1 cellular context compared by ENCODE assay signal in the genomic region with DNA sequence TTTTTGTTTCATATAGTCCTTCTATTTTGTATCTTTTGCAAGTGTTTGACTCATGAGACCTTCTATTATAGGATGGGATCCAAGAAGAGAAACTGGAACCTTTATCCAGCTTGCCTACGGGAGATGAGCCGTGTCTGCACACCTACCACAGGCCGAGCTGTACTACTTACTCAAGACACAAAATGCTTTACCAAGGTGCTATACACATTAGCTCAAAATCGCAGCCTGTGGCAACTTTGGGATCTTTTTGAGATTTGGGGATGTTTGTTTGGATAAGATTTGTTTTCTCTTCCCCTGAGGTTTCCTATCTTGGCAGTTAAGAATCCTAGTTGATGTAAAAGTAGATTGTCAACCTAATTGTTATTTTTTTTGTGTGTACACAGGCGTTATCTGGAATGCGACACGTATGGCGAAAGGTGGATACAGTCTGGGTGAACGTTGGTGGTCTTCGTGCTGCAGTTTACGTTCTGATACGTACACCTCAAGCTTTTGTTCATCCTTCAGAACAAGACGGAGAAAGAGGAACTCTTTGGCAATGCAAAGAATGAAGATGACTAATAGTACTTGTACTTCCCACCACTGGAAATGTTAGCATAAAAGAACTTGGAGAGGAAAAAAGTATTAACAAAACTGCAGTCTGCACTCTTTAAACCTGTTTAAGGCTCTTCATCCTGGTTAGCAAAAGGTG.
TF ChIP-seq lines count a peak whose summit lies in the region.

No MANE protein-coding gene starts in this region.

TF ChIP-seq in HEK293, 187 proteins besides CTCF, POLR2A, EP300 and RAD21:
- TF ChIP-seq, protein P1, sequence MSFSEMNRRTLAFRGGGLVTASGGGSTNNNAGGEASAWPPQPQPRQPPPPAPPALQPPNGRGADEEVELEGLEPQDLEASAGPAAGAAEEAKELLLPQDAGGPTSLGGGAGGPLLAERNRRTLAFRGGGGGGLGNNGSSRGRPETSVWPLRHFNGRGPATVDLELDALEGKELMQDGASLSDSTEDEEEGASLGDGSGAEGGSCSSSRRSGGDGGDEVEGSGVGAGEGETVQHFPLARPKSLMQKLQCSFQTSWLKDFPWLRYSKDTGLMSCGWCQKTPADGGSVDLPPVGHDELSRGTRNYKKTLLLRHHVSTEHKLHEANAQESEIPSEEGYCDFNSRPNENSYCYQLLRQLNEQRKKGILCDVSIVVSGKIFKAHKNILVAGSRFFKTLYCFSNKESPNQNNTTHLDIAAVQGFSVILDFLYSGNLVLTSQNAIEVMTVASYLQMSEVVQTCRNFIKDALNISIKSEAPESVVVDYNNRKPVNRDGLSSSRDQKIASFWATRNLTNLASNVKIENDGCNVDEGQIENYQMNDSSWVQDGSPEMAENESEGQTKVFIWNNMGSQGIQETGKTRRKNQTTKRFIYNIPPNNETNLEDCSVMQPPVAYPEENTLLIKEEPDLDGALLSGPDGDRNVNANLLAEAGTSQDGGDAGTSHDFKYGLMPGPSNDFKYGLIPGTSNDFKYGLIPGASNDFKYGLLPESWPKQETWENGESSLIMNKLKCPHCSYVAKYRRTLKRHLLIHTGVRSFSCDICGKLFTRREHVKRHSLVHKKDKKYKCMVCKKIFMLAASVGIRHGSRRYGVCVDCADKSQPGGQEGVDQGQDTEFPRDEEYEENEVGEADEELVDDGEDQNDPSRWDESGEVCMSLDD (tag by site-specific recombination; IDR thresholded peaks at IDR 0.05), result no peak
- TF ChIP-seq ZNF600 (tag by site-specific recombination; IDR thresholded peaks at IDR 0.05) (peak; percentile 44; the same call in 1 of the 2 replicates), REPIN1 (tag by site-specific recombination; IDR thresholded peaks at IDR 0.05; ENCODE audit: low read depth) (no peak), ZBTB20 (tag by site-specific recombination; IDR thresholded peaks at IDR 0.05) (no peak), ZNF366 (tag by site-specific recombination; conservative IDR thresholded peaks at IDR 0.05) (0 out of 2 replicates have a peak, but pooled peaks have one; percentile 13), ZNF785 (tag by site-specific recombination; IDR thresholded peaks at IDR 0.05) (no peak), ZNF830 (tag by site-specific recombination; IDR thresholded peaks at IDR 0.05; ENCODE audit: low read depth) (no peak), ZNF184 (tag by site-specific recombination; IDR thresholded peaks at IDR 0.05) (no peak), TRIM28 (IDR thresholded peaks at IDR 0.05; ENCODE audit: borderline replicate concordance, low read length) (no peak), ZNF133 (tag by site-specific recombination; IDR thresholded peaks at IDR 0.05) (no peak)
- TF ChIP-seq, protein P2, sequence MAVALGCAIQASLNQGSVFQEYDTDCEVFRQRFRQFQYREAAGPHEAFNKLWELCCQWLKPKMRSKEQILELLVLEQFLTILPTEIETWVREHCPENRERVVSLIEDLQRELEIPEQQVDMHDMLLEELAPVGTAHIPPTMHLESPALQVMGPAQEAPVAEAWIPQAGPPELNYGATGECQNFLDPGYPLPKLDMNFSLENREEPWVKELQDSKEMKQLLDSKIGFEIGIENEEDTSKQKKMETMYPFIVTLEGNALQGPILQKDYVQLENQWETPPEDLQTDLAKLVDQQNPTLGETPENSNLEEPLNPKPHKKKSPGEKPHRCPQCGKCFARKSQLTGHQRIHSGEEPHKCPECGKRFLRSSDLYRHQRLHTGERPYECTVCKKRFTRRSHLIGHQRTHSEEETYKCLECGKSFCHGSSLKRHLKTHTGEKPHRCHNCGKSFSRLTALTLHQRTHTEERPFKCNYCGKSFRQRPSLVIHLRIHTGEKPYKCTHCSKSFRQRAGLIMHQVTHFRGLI (tag by site-specific recombination; IDR thresholded peaks at IDR 0.05), result no peak
- TF ChIP-seq, protein P3, sequence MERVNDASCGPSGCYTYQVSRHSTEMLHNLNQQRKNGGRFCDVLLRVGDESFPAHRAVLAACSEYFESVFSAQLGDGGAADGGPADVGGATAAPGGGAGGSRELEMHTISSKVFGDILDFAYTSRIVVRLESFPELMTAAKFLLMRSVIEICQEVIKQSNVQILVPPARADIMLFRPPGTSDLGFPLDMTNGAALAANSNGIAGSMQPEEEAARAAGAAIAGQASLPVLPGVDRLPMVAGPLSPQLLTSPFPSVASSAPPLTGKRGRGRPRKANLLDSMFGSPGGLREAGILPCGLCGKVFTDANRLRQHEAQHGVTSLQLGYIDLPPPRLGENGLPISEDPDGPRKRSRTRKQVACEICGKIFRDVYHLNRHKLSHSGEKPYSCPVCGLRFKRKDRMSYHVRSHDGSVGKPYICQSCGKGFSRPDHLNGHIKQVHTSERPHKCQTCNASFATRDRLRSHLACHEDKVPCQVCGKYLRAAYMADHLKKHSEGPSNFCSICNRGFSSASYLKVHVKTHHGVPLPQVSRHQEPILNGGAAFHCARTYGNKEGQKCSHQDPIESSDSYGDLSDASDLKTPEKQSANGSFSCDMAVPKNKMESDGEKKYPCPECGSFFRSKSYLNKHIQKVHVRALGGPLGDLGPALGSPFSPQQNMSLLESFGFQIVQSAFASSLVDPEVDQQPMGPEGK (tag by site-specific recombination; IDR thresholded peaks at IDR 0.05), result no peak
- TF ChIP-seq, protein P4, sequence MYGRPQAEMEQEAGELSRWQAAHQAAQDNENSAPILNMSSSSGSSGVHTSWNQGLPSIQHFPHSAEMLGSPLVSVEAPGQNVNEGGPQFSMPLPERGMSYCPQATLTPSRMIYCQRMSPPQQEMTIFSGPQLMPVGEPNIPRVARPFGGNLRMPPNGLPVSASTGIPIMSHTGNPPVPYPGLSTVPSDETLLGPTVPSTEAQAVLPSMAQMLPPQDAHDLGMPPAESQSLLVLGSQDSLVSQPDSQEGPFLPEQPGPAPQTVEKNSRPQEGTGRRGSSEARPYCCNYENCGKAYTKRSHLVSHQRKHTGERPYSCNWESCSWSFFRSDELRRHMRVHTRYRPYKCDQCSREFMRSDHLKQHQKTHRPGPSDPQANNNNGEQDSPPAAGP (tag by site-specific recombination; IDR thresholded peaks at IDR 0.05), result no peak
- TF ChIP-seq, protein P5, sequence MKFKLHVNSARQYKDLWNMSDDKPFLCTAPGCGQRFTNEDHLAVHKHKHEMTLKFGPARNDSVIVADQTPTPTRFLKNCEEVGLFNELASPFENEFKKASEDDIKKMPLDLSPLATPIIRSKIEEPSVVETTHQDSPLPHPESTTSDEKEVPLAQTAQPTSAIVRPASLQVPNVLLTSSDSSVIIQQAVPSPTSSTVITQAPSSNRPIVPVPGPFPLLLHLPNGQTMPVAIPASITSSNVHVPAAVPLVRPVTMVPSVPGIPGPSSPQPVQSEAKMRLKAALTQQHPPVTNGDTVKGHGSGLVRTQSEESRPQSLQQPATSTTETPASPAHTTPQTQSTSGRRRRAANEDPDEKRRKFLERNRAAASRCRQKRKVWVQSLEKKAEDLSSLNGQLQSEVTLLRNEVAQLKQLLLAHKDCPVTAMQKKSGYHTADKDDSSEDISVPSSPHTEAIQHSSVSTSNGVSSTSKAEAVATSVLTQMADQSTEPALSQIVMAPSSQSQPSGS (tag by site-specific recombination; IDR thresholded peaks at IDR 0.05; ENCODE audit: low read depth), result no peak
- TF ChIP-seq, protein P6, sequence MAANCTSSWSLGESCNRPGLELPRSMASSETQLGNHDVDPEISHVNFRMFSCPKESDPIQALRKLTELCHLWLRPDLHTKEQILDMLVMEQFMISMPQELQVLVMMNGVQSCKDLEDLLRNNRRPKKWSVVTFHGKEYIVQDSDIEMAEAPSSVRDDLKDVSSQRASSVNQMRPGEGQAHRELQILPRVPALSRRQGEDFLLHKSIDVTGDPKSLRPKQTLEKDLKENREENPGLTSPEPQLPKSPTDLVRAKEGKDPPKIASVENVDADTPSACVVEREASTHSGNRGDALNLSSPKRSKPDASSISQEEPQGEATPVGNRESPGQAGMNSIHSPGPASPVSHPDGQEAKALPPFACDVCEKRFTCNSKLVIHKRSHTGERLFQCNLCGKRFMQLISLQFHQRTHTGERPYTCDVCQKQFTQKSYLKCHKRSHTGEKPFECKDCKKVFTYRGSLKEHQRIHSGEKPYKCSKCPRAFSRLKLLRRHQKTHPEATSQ (tag by site-specific recombination; IDR thresholded peaks at IDR 0.05), result 0 out of 2 replicates have a peak, but pooled peaks have one; percentile 19
